1 cellular context compared by ENCODE assay signal in the genomic region with DNA sequence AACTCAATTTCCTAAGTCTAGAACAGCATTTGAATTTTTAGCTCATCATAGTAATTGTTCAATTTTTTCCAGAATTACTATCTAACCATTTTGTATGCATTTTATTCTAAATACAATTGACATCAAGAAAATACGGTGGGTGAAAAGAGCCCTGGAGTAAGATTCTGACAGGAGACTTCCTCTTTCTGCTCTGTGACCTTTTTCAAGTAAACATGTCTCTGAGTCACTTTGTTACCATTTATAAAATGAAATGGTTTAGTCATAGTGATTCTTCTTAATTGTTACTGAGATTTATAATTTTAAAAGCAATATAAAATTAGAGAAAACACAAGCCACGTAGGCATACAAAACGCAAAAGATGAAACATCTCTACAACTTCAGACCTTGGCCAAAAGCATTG.
TF ChIP-seq lines count a peak whose summit lies in the region.

No MANE protein-coding gene starts in this region.

TF ChIP-seq in A549, 52 proteins besides CTCF, POLR2A, EP300 and RAD21 (continued from another document):
- no peak for TF ChIP-seq MAZ (IDR thresholded peaks at IDR 0.05; ENCODE audit: borderline replicate concordance, low read depth, low read length)
- no peak for TF ChIP-seq USF2 (IDR thresholded peaks at IDR 0.05)
TF ChIP-seq in A549: peak in this region for 0.
